Comparison of ENCODE assay signal across 14 cellular contexts in genomic region chr2:71743995-71744675, GRCh38.
DNase-seq lines count a peak whose midpoint lies in the region; ATAC-seq, FAIRE-seq and TF ChIP-seq lines count a peak whose summit lies in the region.
"Had no signal": no experiment of that assay in that cellular context is flagged by ENCODE, and none has a peak within 500 bp of the region (broad histone marks: within the 10 kb centered on the region; RNA-seq: fewer than 3 reads in every experiment).

No MANE protein-coding gene starts in this region.

- FAIRE-seq in bronchial epithelial cell (lab: Jason Lieb, UNC): no peak
- FAIRE-seq: islet of Langerhans had no signal

- peak overlapping the region in 1 of 2 experiments; percentile 82 for H3K18ac ChIP-seq in mesenchymal stem cell (ENCODE audit: low read depth in 1 of 2, low read length in 2 of 2)

- peak overlapping the region; percentile 73 to 87 for H2BK12ac ChIP-seq in mesenchymal stem cell (ENCODE audit: low read length in 2 of 2)

- no peak overlapping the region for H2AFZ ChIP-seq in mesenchymal stem cell (ENCODE audit: low read depth, low read length)
- H2AFZ ChIP-seq: parathyroid adenoma had no signal

- H3K9me3 ChIP-seq in mesenchymal stem cell (ENCODE audit: control insufficient read depth, low read length): peaks cover 18% of the 10 kb centered on the region

- H3K36me3 ChIP-seq in bronchial epithelial cell (ENCODE audit: control insufficient read depth, insufficient read depth, low read length): no peaks in the 10 kb centered on the region
- no peaks in the 10 kb centered on the region for H3K36me3 ChIP-seq in mesenchymal stem cell (ENCODE audit: control insufficient read depth in 1 of 2, insufficient read depth in 2 of 2, low read depth in 1 of 2, low read length in 2 of 2)

- peaks cover 6 to 18% of the 10 kb centered on the region in 2 donors for H3K9me3 Mint-ChIP-seq in stimulated activated naive CD8-positive, alpha-beta T cell treated with anti-CD3 and anti-CD28 coated beads, Interleukin-15, amount 100 ng/mL, for 72 hours
- H3K9me3 Mint-ChIP-seq: T-helper 2 cell treated with Interferon-gamma antibody and Interleukin-4, amounts not matched to agents 5 μg/mL and 100 μg/mL, for 36 hours had no signal

- no peak overlapping the region for H4K8ac ChIP-seq in mesenchymal stem cell (ENCODE audit: low read length)

- ATAC-seq in stimulated activated naive CD8-positive, alpha-beta T cell treated with anti-CD3 and anti-CD28 coated beads, Interleukin-15, amount 100 ng/mL, for 72 hours: peak; percentile 31
- ATAC-seq in stimulated activated naive CD8-positive, alpha-beta T cell treated with anti-CD3 and anti-CD28 coated beads, Interleukin-15, Interleukin-2, amounts not matched to agents 100 U/mL and 50 U/mL, for 24 hours: no peak
- ATAC-seq in HG03520 (IDR thresholded peaks at IDR 0.05; ENCODE audit: unreplicated experiment): no peak
- no peak for ATAC-seq in GM18909 (IDR thresholded peaks at IDR 0.05; ENCODE audit: poor library complexity, unreplicated experiment)
- no peak for ATAC-seq in GM21723 (IDR thresholded peaks at IDR 0.05; ENCODE audit: unreplicated experiment)
- ATAC-seq in HG03565 (IDR thresholded peaks at IDR 0.05; ENCODE audit: unreplicated experiment): no peak
- ATAC-seq: activated CD4-positive, alpha-beta T cell treated with anti-CD3 and anti-CD28 coated beads for 36 hours; activated naive CD4-positive, alpha-beta T cell treated with anti-CD3 and anti-CD28 coated beads, Interleukin-2, amount 50 U/mL, for 72 hours had no signal

- no peak overlapping the region for H3K4me2 ChIP-seq in mesenchymal stem cell (ENCODE audit: low read length, poor library complexity, severe bottlenecking)

- H3K4me3 ChIP-seq in bronchial epithelial cell (ENCODE audit: low read depth, low read length) (no peak overlapping the region), mesenchymal stem cell (ENCODE audit: insufficient read depth in 1 of 2, low read depth in 1 of 2, low read length in 2 of 2) (no peak overlapping the region)

- peak overlapping the region; percentile 39 for H2BK120ac ChIP-seq in mesenchymal stem cell (ENCODE audit: low read depth, low read length)

- DNase-seq in stimulated activated naive CD8-positive, alpha-beta T cell treated with anti-CD3 and anti-CD28 coated beads, Interleukin-15, amount 100 ng/mL, for 72 hours: no peak
- no peak for DNase-seq in stimulated activated naive CD8-positive, alpha-beta T cell treated with anti-CD3 and anti-CD28 coated beads, Interleukin-15, Interleukin-2, amounts not matched to agents 100 U/mL and 50 U/mL, for 24 hours
- DNase-seq in bronchial epithelial cell (ENCODE audit: low read depth) (peak; percentile 14), mesenchymal stem cell (no peak)
- DNase-seq: activated CD4-positive, alpha-beta T cell treated with anti-CD3 and anti-CD28 coated beads for 36 hours; NCI-H526 had no signal

- H2BK5ac ChIP-seq in mesenchymal stem cell (ENCODE audit: low read depth, low read length, poor library complexity, severe bottlenecking): no peak overlapping the region

- H3K4ac ChIP-seq in mesenchymal stem cell (ENCODE audit: low read depth in 1 of 2, low read length in 2 of 2): no peak overlapping the region

- no peak overlapping the region for H3K27ac Mint-ChIP-seq in stimulated activated naive CD8-positive, alpha-beta T cell treated with anti-CD3 and anti-CD28 coated beads, Interleukin-15, amount 100 ng/mL, for 72 hours
- H3K27ac Mint-ChIP-seq: activated CD4-positive, alpha-beta T cell treated with anti-CD3 and anti-CD28 coated beads for 36 hours; activated naive CD4-positive, alpha-beta T cell treated with anti-CD3 and anti-CD28 coated beads, Interleukin-2, amount 50 U/mL, for 72 hours; T-helper 2 cell treated with Interferon-gamma antibody and Interleukin-4, amounts not matched to agents 5 μg/mL and 100 μg/mL, for 36 hours had no signal

- no peak overlapping the region for H3K27ac ChIP-seq in mesenchymal stem cell (ENCODE audit: low read length, poor library complexity, severe bottlenecking)
- H3K27ac ChIP-seq: parathyroid adenoma had no signal

- peak overlapping the region in 1 of 2 experiments; percentile 61 for H3K14ac ChIP-seq in mesenchymal stem cell (ENCODE audit: low read length in 2 of 2)

- 93% methylated on average over 5 of the region's 6 CpGs for WGBS in mesenchymal stem cell

- H3K27me3 Mint-ChIP-seq in stimulated activated naive CD8-positive, alpha-beta T cell treated with anti-CD3 and anti-CD28 coated beads, Interleukin-15, amount 100 ng/mL, for 72 hours: peaks cover 30% of the 10 kb centered on the region
- H3K27me3 Mint-ChIP-seq: activated CD4-positive, alpha-beta T cell treated with anti-CD3 and anti-CD28 coated beads for 36 hours had no signal

- no peaks in the 10 kb centered on the region for H3K27me3 ChIP-seq in bronchial epithelial cell (ENCODE audit: control insufficient read depth, insufficient read depth, low read length)
- peaks cover 0 to 13% of the 10 kb centered on the region in 2 experiments for H3K27me3 ChIP-seq in mesenchymal stem cell (ENCODE audit: control insufficient read depth in 1 of 2, insufficient read depth in 1 of 2, low read length in 2 of 2)

- no peak overlapping the region for H3K9ac ChIP-seq in mesenchymal stem cell (ENCODE audit: low read length)
- H3K9ac ChIP-seq: parathyroid adenoma had no signal

- H2AK5ac ChIP-seq in mesenchymal stem cell (ENCODE audit: low read length, severe bottlenecking): peak overlapping the region; percentile 11

- peak overlapping the region; percentile 8 for H4K91ac ChIP-seq in mesenchymal stem cell (ENCODE audit: low read length)

- H2BK15ac ChIP-seq in mesenchymal stem cell (ENCODE audit: low read depth, poor library complexity, severe bottlenecking): peak overlapping the region; percentile 13

- peaks cover 17% of the 10 kb centered on the region for H3K4me1 Mint-ChIP-seq in stimulated activated naive CD8-positive, alpha-beta T cell treated with anti-CD3 and anti-CD28 coated beads, Interleukin-15, amount 100 ng/mL, for 72 hours
- H3K4me1 Mint-ChIP-seq: activated CD4-positive, alpha-beta T cell treated with anti-CD3 and anti-CD28 coated beads for 36 hours had no signal

- peak overlapping the region in 1 of 2 experiments; percentile 9 for H3K23ac ChIP-seq in mesenchymal stem cell (ENCODE audit: low read length in 2 of 2)

- H3K79me1 ChIP-seq in mesenchymal stem cell (replicated peaks; ENCODE audit: low read length, poor library complexity, severe bottlenecking): no peaks in the 10 kb centered on the region

- H3K4me3 Mint-ChIP-seq in stimulated activated naive CD8-positive, alpha-beta T cell treated with anti-CD3 and anti-CD28 coated beads, Interleukin-15, amount 100 ng/mL, for 72 hours: no peak overlapping the region
- H3K4me3 Mint-ChIP-seq: activated CD4-positive, alpha-beta T cell treated with anti-CD3 and anti-CD28 coated beads for 36 hours; T-helper 2 cell treated with Interferon-gamma antibody and Interleukin-4, amounts not matched to agents 5 μg/mL and 100 μg/mL, for 36 hours had no signal

- H3K4me1 ChIP-seq in mesenchymal stem cell (ENCODE audit: control insufficient read depth, insufficient read depth, low read depth, low read length): peaks cover 36% of the 10 kb centered on the region

- no peak for TF ChIP-seq CTCF in bronchial epithelial cell (IDR thresholded peaks at IDR 0.05; ENCODE audit: insufficient read depth, low read length, severe bottlenecking)
